27 cellular contexts compared by ENCODE assay signal in the genomic region with DNA sequence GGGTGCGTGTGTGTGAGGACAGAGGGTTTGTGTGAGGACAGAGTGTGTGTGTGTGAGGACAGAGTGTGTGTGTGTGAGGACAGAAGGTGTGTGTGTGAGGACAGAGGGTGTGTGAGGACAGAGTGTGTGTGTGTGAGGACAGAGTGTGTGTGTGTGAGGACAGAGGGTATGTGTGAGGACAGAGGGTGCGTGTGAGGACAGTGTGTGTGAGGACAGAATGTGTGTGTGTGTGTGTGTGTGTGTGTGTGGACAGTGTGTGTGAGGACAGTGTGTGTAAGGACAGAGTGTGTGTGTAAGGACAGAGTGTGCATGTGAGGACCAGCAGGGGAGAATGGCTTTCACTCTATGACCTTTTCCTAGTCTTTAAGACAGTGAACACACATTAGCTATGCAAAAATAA.
DNase-seq lines count a peak whose midpoint lies in the region; ATAC-seq, FAIRE-seq and TF ChIP-seq lines count a peak whose summit lies in the region.
"Had no signal": no experiment of that assay in that cellular context is flagged by ENCODE, and none has a peak within 500 bp of the region (broad histone marks: within the 10 kb centered on the region; RNA-seq: fewer than 3 reads in every experiment).

No MANE protein-coding gene starts in this region.

- H3K36me3 ChIP-seq in bronchial epithelial cell (ENCODE audit: control insufficient read depth, insufficient read depth, low read length): peaks cover 6% of the 10 kb centered on the region
- H3K36me3 ChIP-seq in liver (ENCODE audit: control insufficient read depth in 4 of 4, insufficient read depth in 3 of 4, low read depth in 1 of 4, low read length in 3 of 4): peaks cover 0 to 3% (median 1%) of the 10 kb centered on the region in 4 donors
- peaks cover 0 to 7% of the 10 kb centered on the region in 2 donors for H3K36me3 ChIP-seq in stomach smooth muscle (ENCODE audit: control insufficient read depth in 2 of 2, insufficient read depth in 2 of 2, low read length in 2 of 2)
- H3K36me3 ChIP-seq: prostate gland had no signal

- peaks cover 21% of the 10 kb centered on the region for H3K36me3 Mint-ChIP-seq in HFFc6 (ENCODE audit: low read depth)
- peaks cover 10% of the 10 kb centered on the region for H3K36me3 Mint-ChIP-seq in activated CD8-positive, alpha-beta memory T cell treated with anti-CD3 and anti-CD28 coated beads, Interleukin-2, amount 10 ng/mL, durations not matched to agents 7 days and 5 days

- no peaks in the 10 kb centered on the region; the same call in 1 of the 2 replicates for H3K27me3 Mint-ChIP-seq in HFFc6 (ENCODE audit: insufficient read depth)
- no peaks in the 10 kb centered on the region for H3K27me3 Mint-ChIP-seq in activated CD8-positive, alpha-beta memory T cell treated with anti-CD3 and anti-CD28 coated beads, Interleukin-2, amount 10 ng/mL, durations not matched to agents 7 days and 5 days
- H3K27me3 Mint-ChIP-seq: CD4-positive, alpha-beta memory T cell had no signal

- 65% methylated on average over 2 of the region's 2 CpGs for WGBS in liver

- H3K4me3 ChIP-seq in bronchial epithelial cell (ENCODE audit: low read depth, low read length) (no peak overlapping the region), liver (ENCODE audit: low read depth in 1 of 3, low read length in 3 of 3) (no peak overlapping the region), stomach smooth muscle (ENCODE audit: low read length in 2 of 2) (peak overlapping the region in 1 of 2 donors; percentile 40)
- H3K4me3 ChIP-seq: ascending aorta, esophagus muscularis mucosa, mucosa of descending colon, prostate gland had no signal

- CTCF ChIA-PET in activated CD8-positive, alpha-beta memory T cell treated with anti-CD3 and anti-CD28 coated beads, Interleukin-2, amount 10 ng/mL, durations not matched to agents 7 days and 5 days (lab: Charles Lee): no interaction called here

- no peaks in the 10 kb centered on the region for H3K27me3 ChIP-seq in bronchial epithelial cell (ENCODE audit: control insufficient read depth, insufficient read depth, low read length)
- no peaks in the 10 kb centered on the region for H3K27me3 ChIP-seq in liver (ENCODE audit: control insufficient read depth in 4 of 4, insufficient read depth in 4 of 4, low read length in 3 of 4)
- H3K27me3 ChIP-seq in stomach smooth muscle (ENCODE audit: control insufficient read depth in 1 of 2, insufficient read depth in 2 of 2, low read length in 2 of 2): no peaks in the 10 kb centered on the region
- H3K27me3 ChIP-seq: ascending aorta, esophagus muscularis mucosa had no signal

- no peak for TF ChIP-seq RAD21 in liver (IDR thresholded peaks at IDR 0.05)

- H3K9me3 Mint-ChIP-seq in HFFc6: no peaks in the 10 kb centered on the region
- no peaks in the 10 kb centered on the region for H3K9me3 Mint-ChIP-seq in activated CD8-positive, alpha-beta memory T cell treated with anti-CD3 and anti-CD28 coated beads, Interleukin-2, amount 10 ng/mL, durations not matched to agents 7 days and 5 days (ENCODE audit: low read depth)

- FAIRE-seq in bronchial epithelial cell (lab: Jason Lieb, UNC): peak; percentile 47

- H3K9ac ChIP-seq in liver (ENCODE audit: low read depth in 1 of 2, low read length in 2 of 2) (no peak overlapping the region), stomach smooth muscle (ENCODE audit: low read length in 2 of 2) (no peak overlapping the region)

- H3K27ac ChIP-seq in liver (ENCODE audit: low read depth in 1 of 2, low read length in 2 of 2) (no peak overlapping the region), stomach smooth muscle (ENCODE audit: low read length) (peak overlapping the region; percentile 49)
- H3K27ac ChIP-seq: ascending aorta, prostate gland had no signal

- H3K4me1 Mint-ChIP-seq in HFFc6 (ENCODE audit: low read depth): peaks cover 20% of the 10 kb centered on the region
- peaks cover 7% of the 10 kb centered on the region for H3K4me1 Mint-ChIP-seq in activated CD8-positive, alpha-beta memory T cell treated with anti-CD3 and anti-CD28 coated beads, Interleukin-2, amount 10 ng/mL, durations not matched to agents 7 days and 5 days

- DNase-seq in HFFc6 (no peak), bronchial epithelial cell (ENCODE audit: low read depth) (no peak), iPS-NIHi11 (ENCODE audit: low spot score) (no peak), middle frontal gyrus (ENCODE audit: extremely low spot score, low spot score) (no peak)
- DNase-seq in stimulated activated CD4-positive, alpha-beta T cell treated with anti-CD3 and anti-CD28 coated beads, Interleukin-2, amount 100 ng/mL, for 24 hours: no peak
- no peak for DNase-seq in activated CD8-positive, alpha-beta memory T cell treated with anti-CD3 and anti-CD28 coated beads, Interleukin-2, amount 10 ng/mL, durations not matched to agents 7 days and 5 days
- DNase-seq: activated CD4-positive, alpha-beta T cell treated with anti-CD3 and anti-CD28 coated beads, Interleukin-2, amount 50 U/mL, for 1 hour; activated naive CD4-positive, alpha-beta T cell treated with Interleukin-2 at 50 U/mL for 16 hours; activated T-cell treated with anti-CD3 and anti-CD28 coated beads for 4 hours; CD4-positive, alpha-beta memory T cell; cerebellar nuclear complex; DMS53; effector memory CD4-positive, alpha-beta T cell; GF-D8; Karpas-422; NCI-H1930; NCI-H226; SIG-M5; stimulated activated CD4-positive, alpha-beta T cell treated with anti-CD3 and anti-CD28 coated beads, Interleukin-12 subunit alpha, Interleukin-12 subunit beta, amount 100 ng/mL, for 4 hours; T-helper 1 cell had no signal

- ATAC-seq in activated CD8-positive, alpha-beta memory T cell treated with anti-CD3 and anti-CD28 coated beads, Interleukin-2, amount 10 ng/mL, durations not matched to agents 7 days and 5 days: no peak
- ATAC-seq: left colon had no signal

- H3K9me3 ChIP-seq in liver (ENCODE audit: control insufficient read depth in 4 of 4, low read length in 3 of 4) (no peaks in the 10 kb centered on the region), stomach smooth muscle (ENCODE audit: control insufficient read depth in 2 of 2, low read length in 2 of 2) (no peaks in the 10 kb centered on the region)
- H3K9me3 ChIP-seq: ascending aorta, esophagus muscularis mucosa, mucosa of descending colon, prostate gland had no signal

- H3K4me1 ChIP-seq in liver (ENCODE audit: control insufficient read depth in 4 of 4, insufficient read depth in 4 of 4, low read length in 3 of 4) (peaks cover 0 to 17% (median 6%) of the 10 kb centered on the region in 4 donors), stomach smooth muscle (ENCODE audit: control insufficient read depth, insufficient read depth, low read length) (peaks cover 57% of the 10 kb centered on the region)
- H3K4me1 ChIP-seq: prostate gland had no signal

- H3K27ac Mint-ChIP-seq in HFFc6: peak overlapping the region; percentile 73
- no peak overlapping the region for H3K27ac Mint-ChIP-seq in activated CD8-positive, alpha-beta memory T cell treated with anti-CD3 and anti-CD28 coated beads, Interleukin-2, amount 10 ng/mL, durations not matched to agents 7 days and 5 days

- 0 out of 2 replicates have a peak overlapping the region, but pooled peaks have one; percentile 12 for H3K4me3 Mint-ChIP-seq in HFFc6
- H3K4me3 Mint-ChIP-seq in activated CD8-positive, alpha-beta memory T cell treated with anti-CD3 and anti-CD28 coated beads, Interleukin-2, amount 10 ng/mL, durations not matched to agents 7 days and 5 days: no peak overlapping the region
- H3K4me3 Mint-ChIP-seq: CD4-positive, alpha-beta memory T cell had no signal

- TF ChIP-seq CTCF in HFFc6 (IDR thresholded peaks at IDR 0.05) (no peak), bronchial epithelial cell (IDR thresholded peaks at IDR 0.05; ENCODE audit: insufficient read depth, low read length, severe bottlenecking) (no peak), liver (IDR thresholded peaks at IDR 0.05; ENCODE audit: low read depth, low read length, missing input control) (no peak)

TF ChIP-seq in liver, 16 proteins besides CTCF, POLR2A, EP300 and RAD21:
- TF ChIP-seq HNF4A (conservative IDR thresholded peaks at IDR 0.05) (no peak), JUND (IDR thresholded peaks at IDR 0.05) (no peak), NR2F2 (IDR thresholded peaks at IDR 0.05) (no peak), RXRA (IDR thresholded peaks at IDR 0.05) (peak in 1 of 2 donors; percentile 56), FOXA1 (IDR thresholded peaks at IDR 0.05) (no peak), SP1 (IDR thresholded peaks at IDR 0.05) (peak; percentile 15)
- TF ChIP-seq, protein P1, sequence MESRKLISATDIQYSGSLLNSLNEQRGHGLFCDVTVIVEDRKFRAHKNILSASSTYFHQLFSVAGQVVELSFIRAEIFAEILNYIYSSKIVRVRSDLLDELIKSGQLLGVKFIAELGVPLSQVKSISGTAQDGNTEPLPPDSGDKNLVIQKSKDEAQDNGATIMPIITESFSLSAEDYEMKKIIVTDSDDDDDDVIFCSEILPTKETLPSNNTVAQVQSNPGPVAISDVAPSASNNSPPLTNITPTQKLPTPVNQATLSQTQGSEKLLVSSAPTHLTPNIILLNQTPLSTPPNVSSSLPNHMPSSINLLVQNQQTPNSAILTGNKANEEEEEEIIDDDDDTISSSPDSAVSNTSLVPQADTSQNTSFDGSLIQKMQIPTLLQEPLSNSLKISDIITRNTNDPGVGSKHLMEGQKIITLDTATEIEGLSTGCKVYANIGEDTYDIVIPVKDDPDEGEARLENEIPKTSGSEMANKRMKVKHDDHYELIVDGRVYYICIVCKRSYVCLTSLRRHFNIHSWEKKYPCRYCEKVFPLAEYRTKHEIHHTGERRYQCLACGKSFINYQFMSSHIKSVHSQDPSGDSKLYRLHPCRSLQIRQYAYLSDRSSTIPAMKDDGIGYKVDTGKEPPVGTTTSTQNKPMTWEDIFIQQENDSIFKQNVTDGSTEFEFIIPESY (IDR thresholded peaks at IDR 0.05): no peak
- TF ChIP-seq, protein P2, sequence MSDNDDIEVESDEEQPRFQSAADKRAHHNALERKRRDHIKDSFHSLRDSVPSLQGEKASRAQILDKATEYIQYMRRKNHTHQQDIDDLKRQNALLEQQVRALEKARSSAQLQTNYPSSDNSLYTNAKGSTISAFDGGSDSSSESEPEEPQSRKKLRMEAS (IDR thresholded peaks at IDR 0.05): no peak
